ENCODE assay signal across 8 cellular contexts in the genomic region with DNA sequence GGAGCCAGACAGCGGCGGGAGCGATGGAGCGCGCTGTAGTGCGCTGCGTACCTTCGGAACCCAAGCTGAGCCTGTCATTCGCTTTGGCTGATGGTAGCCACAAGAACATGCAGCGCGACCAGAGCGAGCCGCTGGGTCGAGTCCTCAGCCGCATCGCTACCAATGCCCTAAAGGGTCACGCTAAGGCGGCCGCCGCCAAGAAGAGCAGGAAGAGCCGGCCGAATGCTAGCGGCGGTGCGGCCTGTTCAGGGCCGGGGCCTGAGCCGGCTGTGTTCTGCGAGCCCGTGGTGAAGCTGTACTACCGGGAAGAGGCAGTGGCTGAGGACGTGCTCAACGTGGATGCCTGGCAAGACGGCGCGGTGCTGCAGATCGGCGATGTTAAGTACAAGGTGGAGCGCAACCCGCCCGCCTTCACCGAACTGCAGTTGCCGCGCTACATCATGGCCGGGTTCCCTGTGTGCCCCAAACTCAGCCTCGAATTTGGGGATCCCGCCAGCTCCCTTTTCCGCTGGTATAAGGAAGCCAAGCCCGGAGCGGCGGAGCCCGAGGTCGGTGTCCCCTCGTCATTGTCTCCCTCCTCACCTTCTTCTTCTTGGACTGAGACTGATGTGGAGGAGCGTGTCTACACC. TPM values are rescaled to one million over a fixed set of nuclear protein-coding genes. Genes with fewer than 3 reads are reported as not detected.
A peak's percentile ranks its signal among the peaks of the same experiment; 100 is the strongest.
DNase-seq lines count a peak whose midpoint lies in the region; ATAC-seq and TF ChIP-seq lines count a peak whose summit lies in the region.

No MANE protein-coding gene starts in this region.

- H3K4me1 ChIP-seq in gastroesophageal sphincter (peaks cover 7 to 49% (median 26%) of the 10 kb centered on the region in 3 donors), trophoblast cell (ENCODE audit: control insufficient read depth in 1 of 2, insufficient read depth in 2 of 2, low read length in 2 of 2) (peaks cover 3 to 15% of the 10 kb centered on the region in 2 experiments)

- TF ChIP-seq EP300 in gastroesophageal sphincter (IDR thresholded peaks at IDR 0.05), result peak; percentile 33

- H3K27ac ChIP-seq in KOPT-K1 (ENCODE audit: low read depth, low read length, poor library complexity, severe bottlenecking), result peak overlapping the region; percentile 87
- peak overlapping the region; percentile 85 to 96 (median 92) for H3K27ac ChIP-seq in gastroesophageal sphincter
- peak overlapping the region; percentile 70 for H3K27ac ChIP-seq in trophoblast cell (ENCODE audit: low read depth, low read length)

- H3K9me3 ChIP-seq in KOPT-K1 (ENCODE audit: insufficient read depth, low read length, poor library complexity, severe bottlenecking) (no peaks in the 10 kb centered on the region), gastroesophageal sphincter (no peaks in the 10 kb centered on the region), trophoblast cell (ENCODE audit: insufficient read depth, low read depth, low read length) (peaks cover 2% of the 10 kb centered on the region)

- no peak overlapping the region for H2BK12ac ChIP-seq in trophoblast cell (ENCODE audit: low read length)

- H3K9ac ChIP-seq in trophoblast cell (ENCODE audit: low read length), result peak overlapping the region; percentile 95

- peak overlapping the region; percentile 95 for H3K4me2 ChIP-seq in trophoblast cell (ENCODE audit: low read length)

- H3K14ac ChIP-seq in trophoblast cell (ENCODE audit: low read length), result peak overlapping the region; percentile 80

- peak overlapping the region; percentile 68 for H4K12ac ChIP-seq in trophoblast cell (ENCODE audit: low read depth, low read length)

- H3K27me3 Mint-ChIP-seq in activated T-helper 1 cell treated with anti-CD3 and anti-CD28 coated beads, Interleukin-12 subunit alpha, Interleukin-12 subunit beta, Interleukin-2, Interleukin-4 antibody, amounts not matched to agents 30 ng/mL and 10 ng/mL and 1 ng/mL, durations not matched to agents 14 hours and 24 hours and 36 hours (ENCODE audit: insufficient read depth), result no peaks in the 10 kb centered on the region

- 0% methylated on average over 5 of the region's 54 CpGs; no CpG with 5 or more reads in 1 of the 2 donors for WGBS in gastroesophageal sphincter (ENCODE audit: low coverage in 1 of 2), 2 donors
- WGBS in trophoblast cell (ENCODE audit: extremely low coverage, insufficient coverage, insufficient read length), result no CpG with 5 or more reads among the region's 54 CpGs

- peak overlapping the region; percentile 93 for H3K4me3 ChIP-seq in gastroesophageal sphincter
- H3K4me3 ChIP-seq in trophoblast cell (ENCODE audit: low read depth, low read length), result peak overlapping the region; percentile 93

- H3K23ac ChIP-seq in trophoblast cell (ENCODE audit: low read length), result no peak overlapping the region

- peak; percentile 14 for DNase-seq in GM10266 (ENCODE audit: extremely low spot score)
- peak; percentile 17 for DNase-seq in activated T-helper 1 cell treated with anti-CD3 and anti-CD28 coated beads, Interleukin-12 subunit alpha, Interleukin-12 subunit beta, Interleukin-2, Interleukin-4 antibody, amounts not matched to agents 30 ng/mL and 10 ng/mL and 1 ng/mL, durations not matched to agents 14 hours and 24 hours and 36 hours (ENCODE audit: low spot score)
- DNase-seq in trophoblast cell, result peak; percentile 15 to 52
- no peak for DNase-seq in islet precursor cell
- no peak for DNase-seq in SHP77 treated with DMSO at 0.1 percent for 48 hours (lab: John Stamatoyannopoulos, UW)

- H3K27ac Mint-ChIP-seq in activated T-helper 1 cell treated with anti-CD3 and anti-CD28 coated beads, Interleukin-12 subunit alpha, Interleukin-12 subunit beta, Interleukin-2, Interleukin-4 antibody, amounts not matched to agents 30 ng/mL and 10 ng/mL and 1 ng/mL, durations not matched to agents 14 hours and 24 hours and 36 hours, result peak overlapping the region; percentile 100

- peaks cover 10% of the 10 kb centered on the region for H3K79me1 ChIP-seq in trophoblast cell (ENCODE audit: low read length)

- intact Hi-C loops in activated T-helper 1 cell treated with anti-CD3 and anti-CD28 coated beads, Interleukin-12 subunit alpha, Interleukin-12 subunit beta, Interleukin-2, Interleukin-4 antibody, amounts not matched to agents 30 ng/mL and 10 ng/mL and 1 ng/mL, durations not matched to agents 14 hours and 24 hours and 36 hours (cut with micrococcal nuclease), result loop anchor here (1.0 to 10.0 kb wide), 7 partner anchors 41 to 999 kb away; partner anchors contain the start of genes ARF4, CCDC66, SLMAP and TASOR

- TF ChIP-seq POLR2A in gastroesophageal sphincter (IDR thresholded peaks at IDR 0.05), result no peak

- peak overlapping the region; percentile 11 for H2AK5ac ChIP-seq in trophoblast cell (ENCODE audit: low read length)

- peaks cover 51% of the 10 kb centered on the region for H3K4me1 Mint-ChIP-seq in activated T-helper 1 cell treated with anti-CD3 and anti-CD28 coated beads, Interleukin-12 subunit alpha, Interleukin-12 subunit beta, Interleukin-2, Interleukin-4 antibody, amounts not matched to agents 30 ng/mL and 10 ng/mL and 1 ng/mL, durations not matched to agents 14 hours and 24 hours and 36 hours (ENCODE audit: low read depth)

- ATAC-seq in GM21723 (IDR thresholded peaks at IDR 0.05; ENCODE audit: unreplicated experiment) (peak; percentile 40), gastroesophageal sphincter (peak; percentile 42)

- H3K79me2 ChIP-seq in trophoblast cell (ENCODE audit: control insufficient read depth, insufficient read depth, low read length, poor library complexity), result peaks cover 14% of the 10 kb centered on the region

- H3K18ac ChIP-seq in trophoblast cell (ENCODE audit: low read length), result peak overlapping the region; percentile 57

- peaks cover 42% of the 10 kb centered on the region for H3K36me3 ChIP-seq in KOPT-K1 (ENCODE audit: insufficient read depth, low read length)
- peaks cover 0 to 19% of the 10 kb centered on the region in 2 donors for H3K36me3 ChIP-seq in gastroesophageal sphincter
- H3K36me3 ChIP-seq in trophoblast cell (ENCODE audit: control insufficient read depth in 1 of 2, insufficient read depth in 2 of 2, low read length in 2 of 2), result peaks cover 0 to 3% of the 10 kb centered on the region in 2 experiments

- H3K9me3 Mint-ChIP-seq in activated T-helper 1 cell treated with anti-CD3 and anti-CD28 coated beads, Interleukin-12 subunit alpha, Interleukin-12 subunit beta, Interleukin-2, Interleukin-4 antibody, amounts not matched to agents 30 ng/mL and 10 ng/mL and 1 ng/mL, durations not matched to agents 14 hours and 24 hours and 36 hours, result no peaks in the 10 kb centered on the region

- H2AFZ ChIP-seq in trophoblast cell (ENCODE audit: insufficient read depth, low read length, poor library complexity), result peak overlapping the region; percentile 58

- TF ChIP-seq CTCF in GM10266 (IDR thresholded peaks at IDR 0.05; ENCODE audit: control insufficient read depth, insufficient read depth, low read depth, missing control alignments) (no peak), gastroesophageal sphincter (IDR thresholded peaks at IDR 0.05) (no peak)

- H3K4ac ChIP-seq in trophoblast cell (ENCODE audit: low read depth, low read length), result peak overlapping the region; percentile 18

- H2BK5ac ChIP-seq in trophoblast cell (ENCODE audit: low read depth, low read length, poor library complexity), result no peak overlapping the region

- peak overlapping the region; percentile 77 for H4K91ac ChIP-seq in trophoblast cell (ENCODE audit: low read depth, low read length)

- peak overlapping the region; percentile 100 for H3K4me3 Mint-ChIP-seq in activated T-helper 1 cell treated with anti-CD3 and anti-CD28 coated beads, Interleukin-12 subunit alpha, Interleukin-12 subunit beta, Interleukin-2, Interleukin-4 antibody, amounts not matched to agents 30 ng/mL and 10 ng/mL and 1 ng/mL, durations not matched to agents 14 hours and 24 hours and 36 hours

- H2BK120ac ChIP-seq in trophoblast cell (ENCODE audit: insufficient read depth, low read length, poor library complexity), result peak overlapping the region; percentile 6

- peak overlapping the region; percentile 98 for H4K8ac ChIP-seq in trophoblast cell (ENCODE audit: low read depth, low read length)

- no peaks in the 10 kb centered on the region for H3K27me3 ChIP-seq in gastroesophageal sphincter
- no peaks in the 10 kb centered on the region for H3K27me3 ChIP-seq in trophoblast cell (ENCODE audit: insufficient read depth, low read length)

- peaks cover 28% of the 10 kb centered on the region for H3K36me3 Mint-ChIP-seq in activated T-helper 1 cell treated with anti-CD3 and anti-CD28 coated beads, Interleukin-12 subunit alpha, Interleukin-12 subunit beta, Interleukin-2, Interleukin-4 antibody, amounts not matched to agents 30 ng/mL and 10 ng/mL and 1 ng/mL, durations not matched to agents 14 hours and 24 hours and 36 hours (ENCODE audit: low read depth)

RNA-seq across cellular contexts. Expression of gene PDE12, which starts 0.5 kb away (rescaled TPM):
- 34.7 and 34.9 TPM in 2 replicates for total RNA-seq in activated T-helper 1 cell treated with anti-CD3 and anti-CD28 coated beads, Interleukin-12 subunit alpha, Interleukin-12 subunit beta, Interleukin-2, Interleukin-4 antibody, amounts not matched to agents 30 ng/mL and 10 ng/mL and 1 ng/mL, durations not matched to agents 14 hours and 24 hours and 36 hours
- total RNA-seq in gastroesophageal sphincter, result 10 to 100 TPM; 16.0 to 29.9 (median 21.7) TPM
- polyA plus RNA-seq in trophoblast cell (2013), result 7.4 TPM in 2 replicates

RNA-seq across cellular contexts. Expression of gene DNAH12, which starts 12.4 kb away (rescaled TPM):
- 0.17 TPM in 1 of 2 replicates, not detected in the other for total RNA-seq in activated T-helper 1 cell treated with anti-CD3 and anti-CD28 coated beads, Interleukin-12 subunit alpha, Interleukin-12 subunit beta, Interleukin-2, Interleukin-4 antibody, amounts not matched to agents 30 ng/mL and 10 ng/mL and 1 ng/mL, durations not matched to agents 14 hours and 24 hours and 36 hours
- total RNA-seq in gastroesophageal sphincter, result under 1 TPM in 1 of 4 donors, not detected in 3; 0.27 TPM
- 0.08 and 0.10 TPM in 2 replicates for polyA plus RNA-seq in trophoblast cell (2013)

RNA-seq across cellular contexts. Expression of gene ARF4, which starts 40.6 kb away (rescaled TPM):
- 93.2 and 97.0 TPM in 2 replicates for total RNA-seq in activated T-helper 1 cell treated with anti-CD3 and anti-CD28 coated beads, Interleukin-12 subunit alpha, Interleukin-12 subunit beta, Interleukin-2, Interleukin-4 antibody, amounts not matched to agents 30 ng/mL and 10 ng/mL and 1 ng/mL, durations not matched to agents 14 hours and 24 hours and 36 hours
- total RNA-seq in gastroesophageal sphincter, result 100 to 1,000 TPM in 2 of 4 donors, 10 to 100 TPM in 2; 83.4 to 111 (median 99.6) TPM
- 324 and 347 TPM in 2 replicates for polyA plus RNA-seq in trophoblast cell (2013)

Comparison
In these comparisons a context has a peak if more than half of its experiments do, and no peak if none do; other contexts are left out.
1. DNase-seq: peak in GM10266 (single experiment), activated T-helper 1 cell treated with anti-CD3 and anti-CD28 coated beads, Interleukin-12 subunit alpha, Interleukin-12 subunit beta, Interleukin-2, Interleukin-4 antibody, amounts not matched to agents 30 ng/mL and 10 ng/mL and 1 ng/mL, durations not matched to agents 14 hours and 24 hours and 36 hours (single experiment) and trophoblast cell (2 of 2); none in islet precursor cell (single experiment) and SHP77 treated with DMSO at 0.1 percent for 48 hours (single experiment).
2. Peak in every context shown above with its lines, with median percentiles within 50 percentile points of each other: H3K27ac ChIP-seq.